Comparison of ENCODE assay signal across 15 cellular contexts in the genomic region with DNA sequence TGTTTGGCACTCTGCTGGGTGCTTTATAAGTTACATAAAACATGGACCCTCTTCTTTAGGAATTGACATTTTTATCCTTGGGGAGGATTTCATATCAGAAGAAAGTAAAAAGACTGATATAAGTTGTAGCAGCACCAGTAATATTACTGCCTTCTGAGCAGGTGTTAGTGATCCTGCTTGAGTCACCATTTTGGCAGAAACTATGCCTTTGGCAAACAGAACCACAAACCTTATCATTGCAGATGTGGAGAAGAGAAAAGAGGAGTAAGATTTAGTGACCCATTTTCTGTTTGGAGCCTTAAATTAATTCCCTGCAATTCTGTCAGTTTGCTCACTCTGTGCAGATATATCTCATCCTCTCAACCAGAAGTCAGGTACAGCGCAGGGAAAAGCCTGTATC.
"Had no signal": no experiment of that assay in that cellular context is flagged by ENCODE, and none has a peak within 500 bp of the region (broad histone marks: within the 10 kb centered on the region; RNA-seq: fewer than 3 reads in every experiment).

No MANE protein-coding gene starts in this region.

- H3K4me3 ChIP-seq: gastroesophageal sphincter, left ventricle myocardium inferior, tibial nerve had no signal

- H2AFZ ChIP-seq: parathyroid adenoma had no signal

- H3K9ac ChIP-seq: parathyroid adenoma had no signal

- H3K4me1 ChIP-seq: left ventricle myocardium inferior, parathyroid adenoma, tibial nerve had no signal

- FAIRE-seq: bronchial epithelial cell, colon, kidney had no signal

- DNase-seq: activated CD4-positive, CD25-positive, alpha-beta regulatory T cell; activated naive CD4-positive, alpha-beta T cell treated with anti-CD3 and anti-CD28 coated beads, Interleukin-2, amount 10 ng/mL, durations not matched to agents 7 days and 5 days; aorta; kidney; left ventricle myocardium inferior; mesendoderm; SHP77 treated with DMSO at 0.1 percent for 48 hours; stimulated activated CD4-positive, alpha-beta T cell treated with anti-CD3 and anti-CD28 coated beads, Interleukin-15, amount 100 ng/mL, for 24 hours; stimulated activated CD4-positive, alpha-beta T cell treated with anti-CD3 and anti-CD28 coated beads, Interleukin-4, amount 100 ng/mL, for 24 hours had no signal

- H3K27ac ChIP-seq: gastroesophageal sphincter, left ventricle myocardium inferior, parathyroid adenoma, tibial nerve had no signal

- H3K4me1 Mint-ChIP-seq: activated naive CD4-positive, alpha-beta T cell treated with anti-CD3 and anti-CD28 coated beads, Interleukin-2, amount 10 ng/mL, durations not matched to agents 7 days and 5 days had no signal

- H3K27ac Mint-ChIP-seq: activated naive CD4-positive, alpha-beta T cell treated with anti-CD3 and anti-CD28 coated beads, Interleukin-2, amount 10 ng/mL, durations not matched to agents 7 days and 5 days had no signal

- H3K27me3 ChIP-seq: gastroesophageal sphincter, tibial nerve had no signal

- ATAC-seq: activated T-helper 17 cell treated with anti-CD3 and anti-CD28 coated beads, Interleukin-2, amount 50 U/mL, for 72 hours; gastroesophageal sphincter had no signal

- H3K27me3 Mint-ChIP-seq: activated naive CD4-positive, alpha-beta T cell treated with anti-CD3 and anti-CD28 coated beads, Interleukin-2, amount 10 ng/mL, durations not matched to agents 7 days and 5 days; activated T-helper 17 cell treated with anti-CD3 and anti-CD28 coated beads, Interleukin-2, amount 50 U/mL, for 72 hours had no signal

- H3K4me3 Mint-ChIP-seq: activated naive CD4-positive, alpha-beta T cell treated with anti-CD3 and anti-CD28 coated beads, Interleukin-2, amount 10 ng/mL, durations not matched to agents 7 days and 5 days; activated T-helper 17 cell treated with anti-CD3 and anti-CD28 coated beads, Interleukin-2, amount 50 U/mL, for 72 hours had no signal
